In genomic region chr11:74418509-74418895, GRCh38 we compare ENCODE assay signal across 11 cellular contexts. TPM values are rescaled to one million over a fixed set of nuclear protein-coding genes. Genes with fewer than 3 reads are reported as not detected.
DNase-seq lines count a peak whose midpoint lies in the region; ATAC-seq and TF ChIP-seq lines count a peak whose summit lies in the region.
"Had no signal": no experiment of that assay in that cellular context is flagged by ENCODE, and none has a peak within 500 bp of the region (broad histone marks: within the 10 kb centered on the region; RNA-seq: fewer than 3 reads in every experiment).

No MANE protein-coding gene starts in this region.

- peak overlapping the region; percentile 90 for H3K27ac Mint-ChIP-seq in chondrocyte (ENCODE audit: unreplicated experiment)
- H3K27ac Mint-ChIP-seq in osteocyte (ENCODE audit: unreplicated experiment) = peak overlapping the region; percentile 92
- H3K27ac Mint-ChIP-seq in T-cell = peak overlapping the region in 1 of 2 donors; percentile 28
- H3K27ac Mint-ChIP-seq: activated naive CD4-positive, alpha-beta T cell treated with anti-CD3 and anti-CD28 coated beads, Interleukin-2, amount 10 ng/mL, durations not matched to agents 7 days and 5 days; natural killer cell had no signal

- H3K9me3 Mint-ChIP-seq in chondrocyte (ENCODE audit: low read depth) (peaks cover 6% of the 10 kb centered on the region), osteocyte (ENCODE audit: unreplicated experiment) (no peaks in the 10 kb centered on the region), T-cell (no peaks in the 10 kb centered on the region)
- H3K9me3 Mint-ChIP-seq: activated naive CD4-positive, alpha-beta T cell treated with anti-CD3 and anti-CD28 coated beads, Interleukin-2, amount 10 ng/mL, durations not matched to agents 7 days and 5 days; natural killer cell had no signal

- no peak for ATAC-seq in T-cell (replicated peaks in 1 of 4)
- ATAC-seq: natural killer cell had no signal

- H3K36me3 Mint-ChIP-seq in chondrocyte (ENCODE audit: low read depth) = peaks cover 2% of the 10 kb centered on the region
- H3K36me3 Mint-ChIP-seq in osteocyte (ENCODE audit: unreplicated experiment) = no peaks in the 10 kb centered on the region
- H3K36me3 Mint-ChIP-seq in T-cell = no peaks in the 10 kb centered on the region
- H3K36me3 Mint-ChIP-seq: activated naive CD4-positive, alpha-beta T cell treated with anti-CD3 and anti-CD28 coated beads, Interleukin-2, amount 10 ng/mL, durations not matched to agents 7 days and 5 days; natural killer cell had no signal

- POLR2A ChIA-PET in T-cell (lab: Charles Lee) = no interaction called here

- H3K4me1 Mint-ChIP-seq in chondrocyte (ENCODE audit: low read depth) = peaks cover 29% of the 10 kb centered on the region
- peaks cover 31% of the 10 kb centered on the region for H3K4me1 Mint-ChIP-seq in osteocyte (ENCODE audit: unreplicated experiment)
- H3K4me1 Mint-ChIP-seq in T-cell = peaks cover 17 to 25% (median 24%) of the 10 kb centered on the region in 3 donors
- H3K4me1 Mint-ChIP-seq: natural killer cell had no signal

- no peak overlapping the region for H3K4me3 Mint-ChIP-seq in chondrocyte (ENCODE audit: unreplicated experiment)
- no peak overlapping the region for H3K4me3 Mint-ChIP-seq in osteocyte (ENCODE audit: unreplicated experiment)
- H3K4me3 Mint-ChIP-seq in T-cell = no peak overlapping the region
- H3K4me3 Mint-ChIP-seq: activated naive CD4-positive, alpha-beta T cell treated with anti-CD3 and anti-CD28 coated beads, Interleukin-2, amount 10 ng/mL, durations not matched to agents 7 days and 5 days; natural killer cell had no signal

- in situ Hi-C loops in GM13976 (cut with MboI; ENCODE audit: low sequenced_read_pairs, unreplicated experiment) = no loop called here

- CTCF ChIA-PET in T-cell (lab: Charles Lee) = interaction anchor here in 1 of 2 donors (1.0 kb wide), 1 partner anchor 31 kb away, joined by 3 read pairs; no protein-coding TSS in a partner anchor

- no peaks in the 10 kb centered on the region for H3K27me3 Mint-ChIP-seq in chondrocyte (ENCODE audit: low read depth)
- no peaks in the 10 kb centered on the region for H3K27me3 Mint-ChIP-seq in osteocyte (ENCODE audit: unreplicated experiment)
- no peaks in the 10 kb centered on the region for H3K27me3 Mint-ChIP-seq in T-cell
- H3K27me3 Mint-ChIP-seq: activated naive CD4-positive, alpha-beta T cell treated with anti-CD3 and anti-CD28 coated beads, Interleukin-2, amount 10 ng/mL, durations not matched to agents 7 days and 5 days had no signal

- DNase-seq in Daoy (ENCODE audit: low read depth) (peak; percentile 74), NCI-H2029 treated with DMSO at 0.1 percent for 48 hours (lab: John Stamatoyannopoulos, UW) (peak; percentile 26), chondrocyte (ENCODE audit: low spot score) (no peak), osteocyte (ENCODE audit: extremely low spot score, unreplicated experiment) (no peak), pons (ENCODE audit: low spot score) (no peak), T-cell (no peak), GM13976 (ENCODE audit: low spot score) (no peak)
- DNase-seq in activated CD4-positive, alpha-beta T cell treated with anti-CD3 and anti-CD28 coated beads, Interleukin-2, amount 50 U/mL, for 4 hours = no peak
- DNase-seq: activated naive CD4-positive, alpha-beta T cell treated with anti-CD3 and anti-CD28 coated beads, Interleukin-2, amount 10 ng/mL, durations not matched to agents 7 days and 5 days; Karpas-422; natural killer cell had no signal

- TF ChIP-seq CTCF in chondrocyte (IDR thresholded peaks at IDR 0.05) (no peak), osteocyte (IDR thresholded peaks at IDR 0.05) (no peak), GM13976 (IDR thresholded peaks at IDR 0.05; ENCODE audit: borderline replicate concordance, control extremely low read depth, extremely low read depth, insufficient read depth, missing control alignments) (no peak)

RNA-seq across cellular contexts. Expression of gene PGM2L1, which starts 20.3 kb away (rescaled TPM):
- 8.1 and 10.1 TPM in 2 replicates for total RNA-seq in Daoy (2014; rRNA removed; shearing (Covaris generic))
- 20.4 to 23.6 TPM (median 22.0 TPM) in 3 replicates for total RNA-seq in chondrocyte
- 19.8 and 22.1 TPM in 2 replicates for total RNA-seq in osteocyte
- total RNA-seq in T-cell = 10 to 100 TPM in 4 of 5 donors, 1 to 10 TPM in 1; 8.6 to 17.0 (median 15.0) TPM

RNA-seq across cellular contexts. Expression of gene KCNE3, which starts 48.8 kb away (rescaled TPM):
- total RNA-seq in Daoy (2014; rRNA removed; shearing (Covaris generic)) = 0.06 TPM in 2 replicates
- total RNA-seq in chondrocyte (0.46 to 0.72 TPM in 2 of 3 replicates, not detected in the other), osteocyte (not detected in 2 replicates), T-cell (under 1 TPM in 2 of 5 donors, not detected in 3; 0.16 to 0.73 TPM)

Comparison
In these comparisons a context has a peak if more than half of its experiments do, and no peak if none do; other contexts are left out.
1. DNase-seq: peak in Daoy (single experiment) and NCI-H2029 treated with DMSO at 0.1 percent for 48 hours (single experiment); none in chondrocyte (single experiment), osteocyte (single experiment), pons (single experiment), T-cell (0 of 34), GM13976 (single experiment) and activated CD4-positive, alpha-beta T cell treated with anti-CD3 and anti-CD28 coated beads, Interleukin-2, amount 50 U/mL, for 4 hours (0 of 2).